ENCODE assay signal across 22 cellular contexts in genomic region chr12:106327256-106327852, GRCh38.
"Had no signal": no experiment of that assay in that cellular context is flagged by ENCODE, and none has a peak within 500 bp of the region (broad histone marks: within the 10 kb centered on the region; RNA-seq: fewer than 3 reads in every experiment).

No MANE protein-coding gene starts in this region.

- H3K27ac ChIP-seq: pancreas, prostate gland, tibial nerve, VCaP had no signal

- H3K27me3 Mint-ChIP-seq: activated naive CD4-positive, alpha-beta T cell treated with anti-CD3 and anti-CD28 coated beads, Interleukin-2, amount 10 ng/mL, durations not matched to agents 7 days and 5 days; central memory CD8-positive, alpha-beta T cell; dendritic cell treated with granulocyte-macrophage colony-stimulating factor and Interleukin-4, amounts not matched to agents 40 ng/mL and 50 ng/mL, for 4 days; naive thymus-derived CD8-positive, alpha-beta T cell had no signal

- H3K27ac Mint-ChIP-seq: activated naive CD4-positive, alpha-beta T cell treated with anti-CD3 and anti-CD28 coated beads, Interleukin-2, amount 10 ng/mL, durations not matched to agents 7 days and 5 days; dendritic cell treated with granulocyte-macrophage colony-stimulating factor and Interleukin-4, amounts not matched to agents 40 ng/mL and 50 ng/mL, for 4 days; endodermal cell had no signal

- H3K9me3 ChIP-seq: pancreas, prostate gland, tibial nerve had no signal

- H3K4me1 ChIP-seq: prostate gland had no signal

- H3K4me3 Mint-ChIP-seq: activated naive CD4-positive, alpha-beta T cell treated with anti-CD3 and anti-CD28 coated beads, Interleukin-2, amount 10 ng/mL, durations not matched to agents 7 days and 5 days; central memory CD8-positive, alpha-beta T cell; dendritic cell treated with granulocyte-macrophage colony-stimulating factor and Interleukin-4, amounts not matched to agents 40 ng/mL and 50 ng/mL, for 4 days; endodermal cell; naive thymus-derived CD8-positive, alpha-beta T cell; neural crest cell had no signal

- ATAC-seq: esophagus mucosa; naive thymus-derived CD8-positive, alpha-beta T cell; pancreas had no signal

- H3K4me1 Mint-ChIP-seq: activated naive CD4-positive, alpha-beta T cell treated with anti-CD3 and anti-CD28 coated beads, Interleukin-2, amount 10 ng/mL, durations not matched to agents 7 days and 5 days; neural crest cell had no signal

- H3K36me3 ChIP-seq: prostate gland had no signal

- DNase-seq: activated CD4-positive, alpha-beta T cell treated with anti-CD3 and anti-CD28 coated beads for 48 hours; activated CD4-positive, alpha-beta T cell treated with anti-CD3 and anti-CD28 coated beads, Interleukin-2, amount 50 U/mL, for 48 hours; activated CD8-positive, alpha-beta memory T cell treated with anti-CD3 and anti-CD28 coated beads for 24 hours; activated gamma-delta T cell; activated naive CD4-positive, alpha-beta T cell treated with anti-CD3 and anti-CD28 coated beads, Interleukin-2, amount 10 ng/mL, durations not matched to agents 7 days and 5 days; amygdala; endodermal cell; foreskin fibroblast; left cardiac atrium; naive thymus-derived CD8-positive, alpha-beta T cell; nucleus accumbens; pancreas; stimulated activated CD4-positive, alpha-beta T cell treated with anti-CD3 and anti-CD28 coated beads, Interleukin-15, amount 100 ng/mL, for 24 hours; stimulated activated CD4-positive, alpha-beta T cell treated with anti-CD3 and anti-CD28 coated beads, Interleukin-2, amount 100 ng/mL, for 24 hours; stimulated activated naive CD4-positive, alpha-beta T cell had no signal

- H3K27me3 ChIP-seq: pancreas, tibial nerve had no signal

- H3K9me3 Mint-ChIP-seq: activated naive CD4-positive, alpha-beta T cell treated with anti-CD3 and anti-CD28 coated beads, Interleukin-2, amount 10 ng/mL, durations not matched to agents 7 days and 5 days; central memory CD8-positive, alpha-beta T cell; dendritic cell treated with granulocyte-macrophage colony-stimulating factor and Interleukin-4, amounts not matched to agents 40 ng/mL and 50 ng/mL, for 4 days; neural crest cell had no signal

- H3K4me3 ChIP-seq: pancreas, prostate gland, tibial nerve had no signal
